1 cellular context compared by ENCODE assay signal in the genomic region with DNA sequence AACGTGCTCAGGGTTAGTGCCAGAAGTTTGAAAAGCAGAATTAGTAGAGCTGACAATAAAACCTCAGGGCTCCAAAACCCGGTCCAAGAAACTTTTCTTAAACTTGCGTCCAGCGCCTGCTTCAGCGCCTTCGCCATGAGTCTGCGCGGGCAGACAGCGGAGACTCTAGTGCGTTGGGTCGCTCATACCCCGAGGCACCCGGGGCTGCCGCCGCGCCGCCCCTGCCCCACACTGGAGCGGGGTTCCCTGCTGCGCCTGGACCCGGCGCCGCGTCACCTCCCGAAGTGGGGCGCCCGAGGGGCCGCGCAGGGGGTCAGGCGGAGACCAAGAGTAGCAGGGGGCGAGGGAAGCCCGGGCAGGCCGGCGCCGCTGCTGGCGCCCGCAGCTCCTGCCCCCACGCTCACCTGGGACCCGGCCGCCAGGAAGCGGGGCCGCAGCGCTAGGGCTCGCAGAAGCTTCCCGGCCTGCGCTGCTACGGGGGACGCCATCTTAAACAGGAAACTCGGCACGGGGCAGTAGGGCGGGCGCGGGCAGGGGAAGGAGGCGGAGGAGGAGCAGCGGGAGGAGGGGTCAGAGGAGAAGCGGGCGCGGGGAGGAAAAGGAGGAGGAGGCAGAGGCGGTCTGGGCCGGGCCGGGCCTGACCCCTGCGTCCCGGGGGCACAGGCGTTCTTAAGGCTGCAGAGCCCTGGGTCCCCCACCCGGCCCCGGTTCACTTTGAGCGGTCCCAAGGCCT.
TF ChIP-seq lines count a peak whose summit lies in the region.

A gene with protein sequence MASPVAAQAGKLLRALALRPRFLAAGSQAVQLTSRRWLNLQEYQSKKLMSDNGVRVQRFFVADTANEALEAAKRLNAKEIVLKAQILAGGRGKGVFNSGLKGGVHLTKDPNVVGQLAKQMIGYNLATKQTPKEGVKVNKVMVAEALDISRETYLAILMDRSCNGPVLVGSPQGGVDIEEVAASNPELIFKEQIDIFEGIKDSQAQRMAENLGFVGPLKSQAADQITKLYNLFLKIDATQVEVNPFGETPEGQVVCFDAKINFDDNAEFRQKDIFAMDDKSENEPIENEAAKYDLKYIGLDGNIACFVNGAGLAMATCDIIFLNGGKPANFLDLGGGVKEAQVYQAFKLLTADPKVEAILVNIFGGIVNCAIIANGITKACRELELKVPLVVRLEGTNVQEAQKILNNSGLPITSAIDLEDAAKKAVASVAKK (minus strand): TSS at position 514 of the 733 bp plus-strand sequence. CDS start 26 bp downstream, at position 488.

TF ChIP-seq in HCT116, 20 proteins besides CTCF, POLR2A, EP300 and RAD21 (continued from another document):
- TF ChIP-seq, protein P1, sequence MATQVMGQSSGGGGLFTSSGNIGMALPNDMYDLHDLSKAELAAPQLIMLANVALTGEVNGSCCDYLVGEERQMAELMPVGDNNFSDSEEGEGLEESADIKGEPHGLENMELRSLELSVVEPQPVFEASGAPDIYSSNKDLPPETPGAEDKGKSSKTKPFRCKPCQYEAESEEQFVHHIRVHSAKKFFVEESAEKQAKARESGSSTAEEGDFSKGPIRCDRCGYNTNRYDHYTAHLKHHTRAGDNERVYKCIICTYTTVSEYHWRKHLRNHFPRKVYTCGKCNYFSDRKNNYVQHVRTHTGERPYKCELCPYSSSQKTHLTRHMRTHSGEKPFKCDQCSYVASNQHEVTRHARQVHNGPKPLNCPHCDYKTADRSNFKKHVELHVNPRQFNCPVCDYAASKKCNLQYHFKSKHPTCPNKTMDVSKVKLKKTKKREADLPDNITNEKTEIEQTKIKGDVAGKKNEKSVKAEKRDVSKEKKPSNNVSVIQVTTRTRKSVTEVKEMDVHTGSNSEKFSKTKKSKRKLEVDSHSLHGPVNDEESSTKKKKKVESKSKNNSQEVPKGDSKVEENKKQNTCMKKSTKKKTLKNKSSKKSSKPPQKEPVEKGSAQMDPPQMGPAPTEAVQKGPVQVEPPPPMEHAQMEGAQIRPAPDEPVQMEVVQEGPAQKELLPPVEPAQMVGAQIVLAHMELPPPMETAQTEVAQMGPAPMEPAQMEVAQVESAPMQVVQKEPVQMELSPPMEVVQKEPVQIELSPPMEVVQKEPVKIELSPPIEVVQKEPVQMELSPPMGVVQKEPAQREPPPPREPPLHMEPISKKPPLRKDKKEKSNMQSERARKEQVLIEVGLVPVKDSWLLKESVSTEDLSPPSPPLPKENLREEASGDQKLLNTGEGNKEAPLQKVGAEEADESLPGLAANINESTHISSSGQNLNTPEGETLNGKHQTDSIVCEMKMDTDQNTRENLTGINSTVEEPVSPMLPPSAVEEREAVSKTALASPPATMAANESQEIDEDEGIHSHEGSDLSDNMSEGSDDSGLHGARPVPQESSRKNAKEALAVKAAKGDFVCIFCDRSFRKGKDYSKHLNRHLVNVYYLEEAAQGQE (IDR thresholded peaks at IDR 0.05; ENCODE audit: low read depth): no peak
- TF ChIP-seq JUND (IDR thresholded peaks at IDR 0.05): no peak
- TF ChIP-seq TCF7L2 (IDR thresholded peaks at IDR 0.05; ENCODE audit: borderline replicate concordance, extremely low read depth, insufficient read depth, insufficient read length): no peak
- TF ChIP-seq SRF (IDR thresholded peaks at IDR 0.05; ENCODE audit: low read depth): no peak
